ENCODE assay signal across 8 cellular contexts in the genomic region with DNA sequence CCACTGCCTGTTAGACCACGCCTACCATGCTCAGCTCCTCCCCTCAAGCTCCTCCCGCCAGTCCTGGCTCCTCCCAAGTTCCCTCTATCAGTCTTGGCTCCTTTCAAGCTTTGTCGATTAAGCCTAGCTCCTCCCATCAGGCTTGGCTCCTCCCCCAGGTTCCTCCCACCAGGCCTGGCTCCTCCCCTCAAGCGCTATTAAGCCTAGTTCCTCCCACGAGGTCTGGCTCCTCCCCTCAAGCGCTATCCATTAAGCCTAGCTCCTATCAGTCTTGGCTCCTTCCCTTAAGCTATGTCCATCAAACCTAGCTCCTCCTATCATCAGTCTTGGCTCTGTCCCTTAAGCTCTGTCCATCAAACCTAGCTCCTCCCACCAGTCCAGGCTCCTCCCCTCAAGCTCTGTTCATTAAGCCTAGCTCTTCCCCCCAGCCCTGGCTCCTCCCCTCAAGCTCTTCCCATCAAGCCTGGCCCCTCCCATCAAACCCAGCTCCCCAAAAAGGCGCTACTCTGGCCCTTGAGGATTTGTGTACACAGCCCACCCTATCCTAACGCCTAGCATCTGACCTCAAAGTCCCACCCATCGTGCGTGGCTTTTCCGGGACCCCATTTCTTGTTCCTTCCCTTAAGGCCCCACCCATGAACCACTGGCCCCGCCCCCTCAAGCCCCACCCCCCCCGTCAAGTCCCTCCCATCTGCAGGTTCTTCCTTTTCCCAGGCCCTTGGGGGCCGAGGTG. TPM values are rescaled to one million over a fixed set of nuclear protein-coding genes. Genes with fewer than 3 reads are reported as not detected.
DNase-seq lines count a peak whose midpoint lies in the region.

No MANE protein-coding gene starts in this region.

- H3K27ac ChIP-seq in HUES6 (ENCODE audit: low read depth, low read length): no peak overlapping the region

- H3K9ac ChIP-seq in HUES6 (ENCODE audit: low read length): no peak overlapping the region

- H3K4me3 ChIP-seq in HUES6 (ENCODE audit: low read depth, low read length): peak overlapping the region; percentile 26; the same call in 1 of the 2 replicates

- H3K27me3 ChIP-seq in HUES6 (ENCODE audit: control insufficient read depth, insufficient read depth, low read length): no peaks in the 10 kb centered on the region

- DNase-seq in Daoy (ENCODE audit: low read depth) (peak; percentile 77), UCSD-AML1 (lab: John Stamatoyannopoulos, UW; ENCODE audit: unreplicated experiment) (peak; percentile 26), iris pigment epithelial cell (ENCODE audit: low read depth) (peak; percentile 38), superior temporal gyrus (ENCODE audit: extremely low spot score) (no peak), NCI-H2107 (lab: John Stamatoyannopoulos, UW) (no peak), NCI-H510A treated with DMSO at 0.1 percent for 48 hours (lab: John Stamatoyannopoulos, UW) (no peak)
- DNase-seq in stimulated activated naive CD4-positive, alpha-beta T cell treated with Interleukin-2 at 50 U/mL for 16 hours (lab: John Stamatoyannopoulos, UW): no peak

- no peaks in the 10 kb centered on the region for H3K4me1 ChIP-seq in HUES6 (ENCODE audit: control insufficient read depth, insufficient read depth, low read length)

- H3K36me3 ChIP-seq in HUES6 (ENCODE audit: control insufficient read depth, insufficient read depth, low read length): peaks cover 10% of the 10 kb centered on the region

- no peaks in the 10 kb centered on the region for H3K9me3 ChIP-seq in HUES6 (ENCODE audit: control insufficient read depth, insufficient read depth, low read depth, low read length)

RNA-seq across cellular contexts. Expression of gene CAMSAP3, which starts 10.0 kb away (rescaled TPM):
- 1.4 and 1.5 TPM in 2 replicates for total RNA-seq in Daoy (2014; rRNA removed; shearing (Covaris generic))

RNA-seq across cellular contexts. Expression of gene XAB2, which starts 23.7 kb away (rescaled TPM):
- 47.3 and 48.9 TPM in 2 replicates for total RNA-seq in Daoy (2014; rRNA removed; shearing (Covaris generic))

RNA-seq across cellular contexts. Expression of gene PET100, which starts 23.9 kb away (rescaled TPM):
- total RNA-seq in Daoy (2014; rRNA removed; shearing (Covaris generic)): 31.9 and 135 TPM in 2 replicates

RNA-seq across cellular contexts. Expression of gene PCP2, which starts 27.9 kb away (rescaled TPM):
- not detected in 2 replicates for total RNA-seq in Daoy (2014; rRNA removed; shearing (Covaris generic))

RNA-seq across cellular contexts. Expression of gene STXBP2, which starts 31.3 kb away (rescaled TPM):
- 11.7 and 15.8 TPM in 2 replicates for total RNA-seq in Daoy (2014; rRNA removed; shearing (Covaris generic))

Comparison
In these comparisons a context has a peak if more than half of its experiments do, and no peak if none do; other contexts are left out.
1. DNase-seq: peak in Daoy (single experiment), UCSD-AML1 (single experiment) and iris pigment epithelial cell (single experiment); none in superior temporal gyrus (single experiment), NCI-H2107 (single experiment), stimulated activated naive CD4-positive, alpha-beta T cell treated with Interleukin-2 at 50 U/mL for 16 hours (single experiment) and NCI-H510A treated with DMSO at 0.1 percent for 48 hours (single experiment).